In genomic region chr10:119103241-119103640, GRCh38 we compare ENCODE assay signal across 8 cellular contexts. TPM values are rescaled to one million over a fixed set of nuclear protein-coding genes. Genes with fewer than 3 reads are reported as not detected.
DNase-seq lines count a peak whose midpoint lies in the region; ATAC-seq and TF ChIP-seq lines count a peak whose summit lies in the region.
"Had no signal": no experiment of that assay in that cellular context is flagged by ENCODE, and none has a peak within 500 bp of the region (broad histone marks: within the 10 kb centered on the region; RNA-seq: fewer than 3 reads in every experiment).

No MANE protein-coding gene starts in this region.

- H3K36me3 Mint-ChIP-seq in HFFc6 (ENCODE audit: low read depth), result peaks cover 5% of the 10 kb centered on the region; the same call in 1 of the 2 replicates
- H3K36me3 Mint-ChIP-seq in activated B cell treated with CpG ODN at 0.5 μM for 24 hours (ENCODE audit: low read depth), result peaks cover 6% of the 10 kb centered on the region

- ATAC-seq in activated B cell treated with CpG ODN at 0.5 μM for 24 hours (ENCODE audit: low read depth) (no peak), gastroesophageal sphincter (no peak), gastrocnemius medialis (peak in 1 of 2 donors; percentile 2)

- CTCF ChIA-PET in activated B cell treated with CpG ODN at 0.5 μM for 24 hours (lab: Charles Lee), result interaction anchor here (1.2 kb wide), 1 partner anchor 18 kb away, joined by 3 read pairs; no protein-coding TSS in a partner anchor

- peaks cover 19% of the 10 kb centered on the region for H3K4me1 Mint-ChIP-seq in HFFc6 (ENCODE audit: low read depth)
- H3K4me1 Mint-ChIP-seq in activated B cell treated with CpG ODN at 0.5 μM for 24 hours, result peaks cover 16% of the 10 kb centered on the region

- H3K4me3 Mint-ChIP-seq in HFFc6 (peak overlapping the region; percentile 70), activated B cell treated with CpG ODN at 0.5 μM for 24 hours (peak overlapping the region; percentile 66)

- POLR2A ChIA-PET in activated B cell treated with CpG ODN at 0.5 μM for 24 hours (lab: Charles Lee), result interaction anchor here (1.0 to 2.1 kb wide), 4 partner anchors 12 to 348 kb away, joined by 5 to 13 read pairs (median 6); partner anchors contain the start of genes CACUL1, EIF3A and SFXN4

- no peak overlapping the region for H3K4me3 ChIP-seq in gastroesophageal sphincter
- H3K4me3 ChIP-seq in gastrocnemius medialis, result peak overlapping the region in 2 of 4 donors; percentile 11 to 70

- no peak for TF ChIP-seq EP300 in gastroesophageal sphincter (IDR thresholded peaks at IDR 0.05)

- H3K27ac Mint-ChIP-seq in HFFc6 (no peak overlapping the region), activated B cell treated with CpG ODN at 0.5 μM for 24 hours (peak overlapping the region; percentile 68)

- in situ Hi-C loops in gastrocnemius medialis (cut with MboI; ENCODE audit: low sequenced_read_pairs in 4 of 4), result no loop called here

- peak overlapping the region; percentile 18 to 91 (median 84) for H3K27ac ChIP-seq in gastroesophageal sphincter
- H3K27ac ChIP-seq in gastrocnemius medialis, result peak overlapping the region; percentile 66 to 83 (median 72)
- H3K27ac ChIP-seq: HL-60 had no signal

- intact Hi-C loops in activated B cell treated with CpG ODN at 0.5 μM for 24 hours (cut with micrococcal nuclease), result no loop called here
- intact Hi-C loops in gastrocnemius medialis (cut with DNase I; ENCODE audit: low total_unique reads), result loop anchor here (1.0 kb wide), 1 partner anchor 22 kb away; no protein-coding TSS in a partner anchor

- no peak for TF ChIP-seq CTCF in HFFc6 (IDR thresholded peaks at IDR 0.05)
- TF ChIP-seq CTCF in activated B cell treated with CpG ODN at 0.5 μM for 24 hours (IDR thresholded peaks at IDR 0.05), result no peak
- no peak for TF ChIP-seq CTCF in gastroesophageal sphincter (IDR thresholded peaks at IDR 0.05)
- no peak for TF ChIP-seq CTCF in gastrocnemius medialis (IDR thresholded peaks at IDR 0.05 in 4 of 5, conservative IDR thresholded peaks at IDR 0.05 in 1 of 5)

- no peaks in the 10 kb centered on the region for H3K27me3 ChIP-seq in gastroesophageal sphincter
- no peaks in the 10 kb centered on the region for H3K27me3 ChIP-seq in gastrocnemius medialis

- peaks cover 0 to 5% of the 10 kb centered on the region in 2 donors for H3K36me3 ChIP-seq in gastroesophageal sphincter
- H3K36me3 ChIP-seq in gastrocnemius medialis, result peaks cover 0 to 5% of the 10 kb centered on the region in 2 donors

- TF ChIP-seq POLR2A in gastroesophageal sphincter (IDR thresholded peaks at IDR 0.05) (no peak), gastrocnemius medialis (IDR thresholded peaks at IDR 0.05) (no peak)

- DNase-seq in HFFc6 (no peak), activated B cell treated with CpG ODN at 0.5 μM for 24 hours (no peak), gastrocnemius medialis (no peak), ecto neural progenitor cell (ENCODE audit: low spot score) (no peak), ureter (ENCODE audit: low spot score) (no peak)
- no peak for DNase-seq in stimulated activated naive CD4-positive, alpha-beta T cell treated with Interleukin-2 at 50 U/mL for 16 hours (lab: John Stamatoyannopoulos, UW)

- WGBS in gastroesophageal sphincter (ENCODE audit: low coverage in 1 of 2), 2 donors, result 76 to 79% methylated on average over 3 to 4 of the region's 4 CpGs

- peaks cover 0 to 13% (median 3%) of the 10 kb centered on the region in 3 donors for H3K4me1 ChIP-seq in gastroesophageal sphincter
- H3K4me1 ChIP-seq in gastrocnemius medialis, result peaks cover 8% of the 10 kb centered on the region in 2 donors

- H3K9me3 ChIP-seq in gastroesophageal sphincter, result no peaks in the 10 kb centered on the region
- H3K9me3 ChIP-seq in gastrocnemius medialis, result no peaks in the 10 kb centered on the region

- H3K27me3 Mint-ChIP-seq in HFFc6 (ENCODE audit: insufficient read depth) (peaks cover 3% of the 10 kb centered on the region; the same call in 1 of the 2 replicates), activated B cell treated with CpG ODN at 0.5 μM for 24 hours (no peaks in the 10 kb centered on the region)

- H3K9me3 Mint-ChIP-seq in HFFc6 (no peaks in the 10 kb centered on the region), activated B cell treated with CpG ODN at 0.5 μM for 24 hours (no peaks in the 10 kb centered on the region)

RNA-seq across cellular contexts. Expression of gene DENND10, which starts 0.7 kb away (rescaled TPM):
- 10 to 100 TPM; 43.9 to 53.8 (median 46.8) TPM for total RNA-seq in HFFc6 (2021; fragmentation: NEBNext Ultra II Directional; extraction: Animal tissue kit (Norgen Biotek cat#: 25700))
- 14.4 and 15.0 TPM in 2 replicates for total RNA-seq in activated B cell treated with CpG ODN at 0.5 μM for 24 hours
- total RNA-seq in gastroesophageal sphincter, result 10 to 100 TPM; 23.0 to 42.5 (median 30.2) TPM
- total RNA-seq in gastrocnemius medialis, result 10 to 100 TPM; 25.7 to 59.5 (median 43.7) TPM
- total RNA-seq in ureter, result 31.9 TPM

RNA-seq across cellular contexts. Expression of gene EIF3A, which starts 22.6 kb away (rescaled TPM):
- 100 to 1,000 TPM; 132 to 149 (median 139) TPM for total RNA-seq in HFFc6 (2021; fragmentation: NEBNext Ultra II Directional; extraction: Animal tissue kit (Norgen Biotek cat#: 25700))
- total RNA-seq in activated B cell treated with CpG ODN at 0.5 μM for 24 hours (109 and 114 TPM in 2 replicates), gastroesophageal sphincter (100 to 1,000 TPM; 124 to 149 (median 136) TPM), gastrocnemius medialis (100 to 1,000 TPM; 136 to 240 (median 191) TPM), ureter (134 TPM)
